In genomic region chr6:151911401-151911800, GRCh38 we compare ENCODE assay signal across 13 cellular contexts.
"Had no signal": no experiment of that assay in that cellular context is flagged by ENCODE, and none has a peak within 500 bp of the region (broad histone marks: within the 10 kb centered on the region; RNA-seq: fewer than 3 reads in every experiment).

No MANE protein-coding gene starts in this region.

- H3K9me3 ChIP-seq: left ventricle myocardium inferior, mucosa of descending colon, tibial artery, uterus had no signal

- H3K36me3 ChIP-seq: brain microvascular endothelial cell, left ventricle myocardium inferior, tibial artery, uterus had no signal

- DNase-seq: activated CD4-positive, alpha-beta T cell treated with anti-CD3 and anti-CD28 coated beads, Interleukin-2, amount 50 U/mL, for 1 hour; activated CD8-positive, alpha-beta memory T cell treated with anti-CD3 and anti-CD28 coated beads for 24 hours; activated naive CD8-positive, alpha-beta T cell treated with anti-CD3 and anti-CD28 coated beads, Interleukin-2, amount 10 ng/mL, durations not matched to agents 7 days and 5 days; anterior cingulate cortex; brain microvascular endothelial cell; left ventricle myocardium inferior; mucosa of descending colon; naive thymus-derived CD8-positive, alpha-beta T cell; tibial artery; uterus had no signal

- H3K4me2 ChIP-seq: hepatocyte had no signal

- ATAC-seq: activated CD4-positive, CD25-positive, alpha-beta regulatory T cell treated with anti-CD3 and anti-CD28 coated beads, Interleukin-2, amount 50 U/mL, for 24 hours; mucosa of descending colon; naive thymus-derived CD8-positive, alpha-beta T cell; stimulated activated memory B cell treated with anti-CD40 and anti-IgM and Interleukin-4, amounts not matched to agents 10 μg/mL and 1 μg/mL and 100 μg/mL, for 72 hours had no signal

- H3K27me3 ChIP-seq: brain microvascular endothelial cell, hepatocyte, tibial artery, uterus had no signal

- H2AFZ ChIP-seq: hepatocyte had no signal

- H3K79me2 ChIP-seq: hepatocyte had no signal

- H3K27ac ChIP-seq: brain microvascular endothelial cell, hepatocyte, left ventricle myocardium inferior, tibial artery had no signal

- H3K4me3 ChIP-seq: hepatocyte, left ventricle myocardium inferior, mucosa of descending colon, tibial artery, uterus had no signal

- H3K4me1 ChIP-seq: left ventricle myocardium inferior had no signal
